17 cellular contexts compared by ENCODE assay signal in the genomic region with DNA sequence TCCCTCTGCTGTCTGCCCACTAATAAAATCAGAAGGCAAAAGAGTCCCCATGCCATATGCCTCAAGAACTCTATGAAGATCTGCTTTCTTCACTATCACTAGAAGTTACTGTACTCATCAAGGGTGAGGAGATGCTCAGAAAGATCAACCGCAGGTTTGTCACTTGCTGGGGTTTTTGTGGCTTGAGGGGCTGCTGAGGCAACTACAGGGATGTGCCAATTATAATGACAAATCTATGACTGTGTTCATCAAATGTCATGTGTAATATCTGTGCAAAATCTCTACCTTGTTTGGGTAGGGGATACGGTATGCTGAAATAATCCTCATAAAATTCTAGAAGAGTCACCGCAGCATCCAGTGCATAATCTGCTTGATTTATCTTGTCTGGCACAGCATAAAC. TPM values are rescaled to one million over a fixed set of nuclear protein-coding genes. Genes with fewer than 3 reads are reported as not detected.
DNase-seq lines count a peak whose midpoint lies in the region; ATAC-seq and TF ChIP-seq lines count a peak whose summit lies in the region.
"Had no signal": no experiment of that assay in that cellular context is flagged by ENCODE, and none has a peak within 500 bp of the region (broad histone marks: within the 10 kb centered on the region; RNA-seq: fewer than 3 reads in every experiment).

No MANE protein-coding gene starts in this region.

- intact Hi-C loops in natural killer cell (cut with micrococcal nuclease), result no loop called here

- H3K9me3 Mint-ChIP-seq in activated T-cell treated with anti-CD3 and anti-CD28 coated beads, Interleukin-2, amount 50 U/mL, for 72 hours, result no peaks in the 10 kb centered on the region
- H3K9me3 Mint-ChIP-seq in natural killer cell, result no peaks in the 10 kb centered on the region
- no peaks in the 10 kb centered on the region for H3K9me3 Mint-ChIP-seq in stimulated activated naive CD8-positive, alpha-beta T cell treated with anti-CD3 and anti-CD28 coated beads, Interleukin-15, Interleukin-2, amounts not matched to agents 100 ng/mL and 50 ng/mL, for 24 hours
- H3K9me3 Mint-ChIP-seq: endodermal cell had no signal

- ATAC-seq in activated T-cell treated with anti-CD3 and anti-CD28 coated beads, Interleukin-2, amount 50 U/mL, for 72 hours (replicated peaks in 1 of 2), result peak; percentile 97 to 98
- peak; percentile 88 to 92 (median 90) for ATAC-seq in natural killer cell
- no peak for ATAC-seq in HG02588 (IDR thresholded peaks at IDR 0.05; ENCODE audit: unreplicated experiment)
- no peak for ATAC-seq in GM21786 (IDR thresholded peaks at IDR 0.05; ENCODE audit: unreplicated experiment)
- ATAC-seq: A549, body of pancreas had no signal

- peak overlapping the region; percentile 25 to 44 for H3K4me3 Mint-ChIP-seq in activated T-cell treated with anti-CD3 and anti-CD28 coated beads, Interleukin-2, amount 50 U/mL, for 72 hours
- H3K4me3 Mint-ChIP-seq in natural killer cell, result no peak overlapping the region
- H3K4me3 Mint-ChIP-seq in stimulated activated naive CD8-positive, alpha-beta T cell treated with anti-CD3 and anti-CD28 coated beads, Interleukin-15, Interleukin-2, amounts not matched to agents 100 ng/mL and 50 ng/mL, for 24 hours, result peak overlapping the region; percentile 32
- H3K4me3 Mint-ChIP-seq: endodermal cell had no signal

- DNase-seq in activated T-cell treated with anti-CD3 and anti-CD28 coated beads for 48 hours (ENCODE audit: low read depth), result peak; percentile 41
- no peak for DNase-seq in activated T-cell treated with anti-CD3 and anti-CD28 coated beads, Interleukin-2, amount 50 U/mL, for 1 hour
- DNase-seq in activated T-cell treated with anti-CD3 and anti-CD28 coated beads, Interleukin-2, amount 50 U/mL, for 72 hours, result peak; percentile 73 to 79
- DNase-seq in natural killer cell, result no peak
- no peak for DNase-seq in COR-L47 (lab: John Stamatoyannopoulos, UW)
- DNase-seq: body of pancreas; endodermal cell; glutamatergic neuron; KBM-7; kidney glomerular epithelial cell; NCI-H187; NK-92 treated with Interleukin-12 subunit alpha and Interleukin-12 subunit beta, amount 100 ng/mL, for 24 hours; WERI-Rb-1 had no signal

- H3K27me3 Mint-ChIP-seq in activated T-cell treated with anti-CD3 and anti-CD28 coated beads, Interleukin-2, amount 50 U/mL, for 72 hours (ENCODE audit: low read depth), result no peaks in the 10 kb centered on the region
- no peaks in the 10 kb centered on the region for H3K27me3 Mint-ChIP-seq in natural killer cell (ENCODE audit: low read depth in 2 of 2)
- no peaks in the 10 kb centered on the region for H3K27me3 Mint-ChIP-seq in stimulated activated naive CD8-positive, alpha-beta T cell treated with anti-CD3 and anti-CD28 coated beads, Interleukin-15, Interleukin-2, amounts not matched to agents 100 ng/mL and 50 ng/mL, for 24 hours

- H3K27ac Mint-ChIP-seq in activated T-cell treated with anti-CD3 and anti-CD28 coated beads, Interleukin-2, amount 50 U/mL, for 72 hours, result peak overlapping the region; percentile 68
- peak overlapping the region; percentile 73 to 83 for H3K27ac Mint-ChIP-seq in natural killer cell
- H3K27ac Mint-ChIP-seq in stimulated activated naive CD8-positive, alpha-beta T cell treated with anti-CD3 and anti-CD28 coated beads, Interleukin-15, Interleukin-2, amounts not matched to agents 100 ng/mL and 50 ng/mL, for 24 hours, result peak overlapping the region; percentile 41
- H3K27ac Mint-ChIP-seq: endodermal cell had no signal

- peaks cover 31 to 66% of the 10 kb centered on the region in 2 donors for H3K36me3 Mint-ChIP-seq in activated T-cell treated with anti-CD3 and anti-CD28 coated beads, Interleukin-2, amount 50 U/mL, for 72 hours (ENCODE audit: insufficient read depth in 2 of 2)
- H3K36me3 Mint-ChIP-seq in natural killer cell, result peaks cover 49% of the 10 kb centered on the region
- H3K36me3 Mint-ChIP-seq in stimulated activated naive CD8-positive, alpha-beta T cell treated with anti-CD3 and anti-CD28 coated beads, Interleukin-15, Interleukin-2, amounts not matched to agents 100 ng/mL and 50 ng/mL, for 24 hours (ENCODE audit: low read depth), result peaks cover 92% of the 10 kb centered on the region

- peaks cover 31% of the 10 kb centered on the region for H3K4me1 Mint-ChIP-seq in activated T-cell treated with anti-CD3 and anti-CD28 coated beads, Interleukin-2, amount 50 U/mL, for 72 hours (ENCODE audit: low read depth)
- H3K4me1 Mint-ChIP-seq in natural killer cell, result peaks cover 30 to 36% of the 10 kb centered on the region in 2 donors
- peaks cover 35% of the 10 kb centered on the region for H3K4me1 Mint-ChIP-seq in stimulated activated naive CD8-positive, alpha-beta T cell treated with anti-CD3 and anti-CD28 coated beads, Interleukin-15, Interleukin-2, amounts not matched to agents 100 ng/mL and 50 ng/mL, for 24 hours (ENCODE audit: low read depth)

- no peak for TF ChIP-seq CTCF in natural killer cell (IDR thresholded peaks at IDR 0.05)

RNA-seq across cellular contexts. Expression of a gene that starts 13.0 kb away (rescaled TPM):
- 100 to 1,000 TPM in 1 of 2 donors, 10 to 100 TPM in 1; 91.3 to 105 TPM for total RNA-seq in activated T-cell treated with anti-CD3 and anti-CD28 coated beads, Interleukin-2, amount 50 U/mL, for 72 hours
- 100 to 1,000 TPM; 109 to 158 (median 112) TPM for total RNA-seq in natural killer cell

Comparison
In these comparisons a context has a peak if more than half of its experiments do, and no peak if none do; other contexts are left out.
1. DNase-seq: peak in activated T-cell treated with anti-CD3 and anti-CD28 coated beads for 48 hours (single experiment) and activated T-cell treated with anti-CD3 and anti-CD28 coated beads, Interleukin-2, amount 50 U/mL, for 72 hours (2 of 2); none in activated T-cell treated with anti-CD3 and anti-CD28 coated beads, Interleukin-2, amount 50 U/mL, for 1 hour (single experiment), natural killer cell (single experiment) and COR-L47 (single experiment).
2. ATAC-seq: peak in activated T-cell treated with anti-CD3 and anti-CD28 coated beads, Interleukin-2, amount 50 U/mL, for 72 hours (2 of 2) and natural killer cell (3 of 3); none in HG02588 (single experiment) and GM21786 (single experiment).
3. Peak in every context shown above with its lines, with median percentiles within 50 percentile points of each other: H3K27ac Mint-ChIP-seq.